ENCODE assay signal across 8 cellular contexts in the genomic region with DNA sequence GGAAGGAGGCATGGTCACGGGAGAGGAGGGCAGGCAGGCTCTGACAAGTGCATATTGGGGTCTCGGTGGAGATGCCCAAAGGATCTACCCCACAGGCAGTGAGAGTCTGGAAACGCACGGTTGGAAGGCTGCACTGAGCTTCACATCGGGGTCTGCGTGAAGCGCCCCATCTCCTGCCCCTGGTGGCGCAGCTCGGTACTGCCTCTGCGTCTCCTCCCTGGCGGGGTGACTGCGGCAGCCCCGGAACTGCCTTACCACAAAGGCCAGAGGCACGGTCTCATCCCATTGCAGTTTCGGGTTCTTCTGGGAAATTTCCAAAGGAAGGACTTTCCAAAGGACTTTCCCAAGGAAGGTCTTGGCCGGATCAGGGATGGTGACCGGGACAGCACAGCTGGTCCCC.
DNase-seq lines count a peak whose midpoint lies in the region; ATAC-seq and TF ChIP-seq lines count a peak whose summit lies in the region.

No MANE protein-coding gene starts in this region.

- ATAC-seq in WTC11 (no peak), HG03095 (IDR thresholded peaks at IDR 0.05; ENCODE audit: unreplicated experiment) (no peak)

- no peak overlapping the region for H3K4me3 Mint-ChIP-seq in WTC11

- POLR2A ChIA-PET in WTC11 (lab: Charles Lee), result no interaction called here

- H3K36me3 ChIP-seq in H7 (replicated peaks; ENCODE audit: control insufficient read depth, insufficient read depth, low read length), result no peaks in the 10 kb centered on the region

- H3K9me3 Mint-ChIP-seq in WTC11, result peaks cover 85% of the 10 kb centered on the region

- H3K27ac Mint-ChIP-seq in WTC11, result no peak overlapping the region

- TF ChIP-seq CTCF in WTC11 (IDR thresholded peaks at IDR 0.05) (no peak), fibroblast of the aortic adventitia (IDR thresholded peaks at IDR 0.05; ENCODE audit: insufficient read depth, low read length) (peak; percentile 9)

- DNase-seq in H7 (peak; percentile 92), WTC11 (ENCODE audit: low spot score) (peak; percentile 26), fibroblast of the aortic adventitia (ENCODE audit: low read depth) (no peak), NOMO-1 (lab: John Stamatoyannopoulos, UW; ENCODE audit: unreplicated experiment in 2 of 2) (no peak), DMS79 (lab: John Stamatoyannopoulos, UW) (no peak), NCI-H2029 treated with DMSO at 0.1 percent for 48 hours (lab: John Stamatoyannopoulos, UW) (no peak)
- DNase-seq in stimulated activated CD4-positive, alpha-beta T cell treated with anti-CD3 and anti-CD28 coated beads, TNF-alpha, amount 100 ng/mL, for 24 hours (ENCODE audit: low read depth in 3 of 3), result peak in 2 of 3 experiments; percentile 3 to 51

- no peaks in the 10 kb centered on the region for H3K4me1 Mint-ChIP-seq in WTC11

- H3K4me3 ChIP-seq in H7 (ENCODE audit: insufficient read depth, low read depth, low read length), result no peak overlapping the region
- no peak overlapping the region for H3K4me3 ChIP-seq in fibroblast of the aortic adventitia (ENCODE audit: low read depth, low read length)

- H3K27me3 ChIP-seq in H7 (ENCODE audit: control insufficient read depth, insufficient read depth, low read length), result no peaks in the 10 kb centered on the region; the same call in 1 of the 2 replicates

- peaks cover 16% of the 10 kb centered on the region for H3K27me3 Mint-ChIP-seq in WTC11 (ENCODE audit: low read depth)

- H3K36me3 Mint-ChIP-seq in WTC11, result peaks cover 87% of the 10 kb centered on the region

- CTCF ChIA-PET in WTC11 (lab: Charles Lee), result interaction anchor here (1.1 kb wide), 1 partner anchor 72 kb away, joined by 3 read pairs; no protein-coding TSS in a partner anchor

TF ChIP-seq in WTC11, 78 proteins besides CTCF, POLR2A, EP300 and RAD21:
- TF ChIP-seq NFATC4 (CRISPR knock-in tag; IDR thresholded peaks at IDR 0.05) (no peak), TEAD4 (CRISPR knock-in tag; IDR thresholded peaks at IDR 0.05) (no peak), TP53 (CRISPR knock-in tag; IDR thresholded peaks at IDR 0.05) (no peak), NFE2L1 (CRISPR knock-in tag; IDR thresholded peaks at IDR 0.05) (no peak), TCF7 (CRISPR knock-in tag; IDR thresholded peaks at IDR 0.05; ENCODE audit: low read depth) (no peak), CREM (CRISPR knock-in tag; IDR thresholded peaks at IDR 0.05) (no peak), ELF4 (CRISPR knock-in tag; IDR thresholded peaks at IDR 0.05; ENCODE audit: low read depth) (no peak), JUN (CRISPR knock-in tag; IDR thresholded peaks at IDR 0.05) (no peak), ZNF416 (CRISPR knock-in tag; IDR thresholded peaks at IDR 0.05) (no peak), SMAD3 (CRISPR knock-in tag; IDR thresholded peaks at IDR 0.05; ENCODE audit: borderline replicate concordance) (no peak), ZNF671 (CRISPR knock-in tag; IDR thresholded peaks at IDR 0.05) (no peak), FOXJ3 (CRISPR knock-in tag; IDR thresholded peaks at IDR 0.05; ENCODE audit: borderline replicate concordance) (no peak), ZNF396 (CRISPR knock-in tag; IDR thresholded peaks at IDR 0.05; ENCODE audit: borderline replicate concordance) (no peak)
- TF ChIP-seq, protein P1, sequence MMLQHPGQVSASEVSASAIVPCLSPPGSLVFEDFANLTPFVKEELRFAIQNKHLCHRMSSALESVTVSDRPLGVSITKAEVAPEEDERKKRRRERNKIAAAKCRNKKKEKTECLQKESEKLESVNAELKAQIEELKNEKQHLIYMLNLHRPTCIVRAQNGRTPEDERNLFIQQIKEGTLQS (CRISPR knock-in tag; conservative IDR thresholded peaks at IDR 0.05), result no peak
- TF ChIP-seq, protein P2, sequence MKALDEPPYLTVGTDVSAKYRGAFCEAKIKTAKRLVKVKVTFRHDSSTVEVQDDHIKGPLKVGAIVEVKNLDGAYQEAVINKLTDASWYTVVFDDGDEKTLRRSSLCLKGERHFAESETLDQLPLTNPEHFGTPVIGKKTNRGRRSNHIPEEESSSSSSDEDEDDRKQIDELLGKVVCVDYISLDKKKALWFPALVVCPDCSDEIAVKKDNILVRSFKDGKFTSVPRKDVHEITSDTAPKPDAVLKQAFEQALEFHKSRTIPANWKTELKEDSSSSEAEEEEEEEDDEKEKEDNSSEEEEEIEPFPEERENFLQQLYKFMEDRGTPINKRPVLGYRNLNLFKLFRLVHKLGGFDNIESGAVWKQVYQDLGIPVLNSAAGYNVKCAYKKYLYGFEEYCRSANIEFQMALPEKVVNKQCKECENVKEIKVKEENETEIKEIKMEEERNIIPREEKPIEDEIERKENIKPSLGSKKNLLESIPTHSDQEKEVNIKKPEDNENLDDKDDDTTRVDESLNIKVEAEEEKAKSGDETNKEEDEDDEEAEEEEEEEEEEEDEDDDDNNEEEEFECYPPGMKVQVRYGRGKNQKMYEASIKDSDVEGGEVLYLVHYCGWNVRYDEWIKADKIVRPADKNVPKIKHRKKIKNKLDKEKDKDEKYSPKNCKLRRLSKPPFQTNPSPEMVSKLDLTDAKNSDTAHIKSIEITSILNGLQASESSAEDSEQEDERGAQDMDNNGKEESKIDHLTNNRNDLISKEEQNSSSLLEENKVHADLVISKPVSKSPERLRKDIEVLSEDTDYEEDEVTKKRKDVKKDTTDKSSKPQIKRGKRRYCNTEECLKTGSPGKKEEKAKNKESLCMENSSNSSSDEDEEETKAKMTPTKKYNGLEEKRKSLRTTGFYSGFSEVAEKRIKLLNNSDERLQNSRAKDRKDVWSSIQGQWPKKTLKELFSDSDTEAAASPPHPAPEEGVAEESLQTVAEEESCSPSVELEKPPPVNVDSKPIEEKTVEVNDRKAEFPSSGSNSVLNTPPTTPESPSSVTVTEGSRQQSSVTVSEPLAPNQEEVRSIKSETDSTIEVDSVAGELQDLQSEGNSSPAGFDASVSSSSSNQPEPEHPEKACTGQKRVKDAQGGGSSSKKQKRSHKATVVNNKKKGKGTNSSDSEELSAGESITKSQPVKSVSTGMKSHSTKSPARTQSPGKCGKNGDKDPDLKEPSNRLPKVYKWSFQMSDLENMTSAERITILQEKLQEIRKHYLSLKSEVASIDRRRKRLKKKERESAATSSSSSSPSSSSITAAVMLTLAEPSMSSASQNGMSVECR (CRISPR knock-in tag; IDR thresholded peaks at IDR 0.05; ENCODE audit: borderline replicate concordance), result no peak
- TF ChIP-seq, protein P3, sequence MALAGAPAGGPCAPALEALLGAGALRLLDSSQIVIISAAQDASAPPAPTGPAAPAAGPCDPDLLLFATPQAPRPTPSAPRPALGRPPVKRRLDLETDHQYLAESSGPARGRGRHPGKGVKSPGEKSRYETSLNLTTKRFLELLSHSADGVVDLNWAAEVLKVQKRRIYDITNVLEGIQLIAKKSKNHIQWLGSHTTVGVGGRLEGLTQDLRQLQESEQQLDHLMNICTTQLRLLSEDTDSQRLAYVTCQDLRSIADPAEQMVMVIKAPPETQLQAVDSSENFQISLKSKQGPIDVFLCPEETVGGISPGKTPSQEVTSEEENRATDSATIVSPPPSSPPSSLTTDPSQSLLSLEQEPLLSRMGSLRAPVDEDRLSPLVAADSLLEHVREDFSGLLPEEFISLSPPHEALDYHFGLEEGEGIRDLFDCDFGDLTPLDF (CRISPR knock-in tag; IDR thresholded peaks at IDR 0.05), result no peak
- TF ChIP-seq, protein P4, sequence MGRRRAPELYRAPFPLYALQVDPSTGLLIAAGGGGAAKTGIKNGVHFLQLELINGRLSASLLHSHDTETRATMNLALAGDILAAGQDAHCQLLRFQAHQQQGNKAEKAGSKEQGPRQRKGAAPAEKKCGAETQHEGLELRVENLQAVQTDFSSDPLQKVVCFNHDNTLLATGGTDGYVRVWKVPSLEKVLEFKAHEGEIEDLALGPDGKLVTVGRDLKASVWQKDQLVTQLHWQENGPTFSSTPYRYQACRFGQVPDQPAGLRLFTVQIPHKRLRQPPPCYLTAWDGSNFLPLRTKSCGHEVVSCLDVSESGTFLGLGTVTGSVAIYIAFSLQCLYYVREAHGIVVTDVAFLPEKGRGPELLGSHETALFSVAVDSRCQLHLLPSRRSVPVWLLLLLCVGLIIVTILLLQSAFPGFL (CRISPR knock-in tag; IDR thresholded peaks at IDR 0.05; ENCODE audit: borderline replicate concordance), result no peak
- TF ChIP-seq, protein P5, sequence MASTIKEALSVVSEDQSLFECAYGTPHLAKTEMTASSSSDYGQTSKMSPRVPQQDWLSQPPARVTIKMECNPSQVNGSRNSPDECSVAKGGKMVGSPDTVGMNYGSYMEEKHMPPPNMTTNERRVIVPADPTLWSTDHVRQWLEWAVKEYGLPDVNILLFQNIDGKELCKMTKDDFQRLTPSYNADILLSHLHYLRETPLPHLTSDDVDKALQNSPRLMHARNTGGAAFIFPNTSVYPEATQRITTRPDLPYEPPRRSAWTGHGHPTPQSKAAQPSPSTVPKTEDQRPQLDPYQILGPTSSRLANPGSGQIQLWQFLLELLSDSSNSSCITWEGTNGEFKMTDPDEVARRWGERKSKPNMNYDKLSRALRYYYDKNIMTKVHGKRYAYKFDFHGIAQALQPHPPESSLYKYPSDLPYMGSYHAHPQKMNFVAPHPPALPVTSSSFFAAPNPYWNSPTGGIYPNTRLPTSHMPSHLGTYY (CRISPR knock-in tag; IDR thresholded peaks at IDR 0.05), result no peak
- TF ChIP-seq, protein P6, sequence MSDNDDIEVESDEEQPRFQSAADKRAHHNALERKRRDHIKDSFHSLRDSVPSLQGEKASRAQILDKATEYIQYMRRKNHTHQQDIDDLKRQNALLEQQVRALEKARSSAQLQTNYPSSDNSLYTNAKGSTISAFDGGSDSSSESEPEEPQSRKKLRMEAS (CRISPR knock-in tag; IDR thresholded peaks at IDR 0.05), result no peak

Comparison
In these comparisons a context has a peak if more than half of its experiments do, and no peak if none do; other contexts are left out.
1. DNase-seq: peak in H7 (single experiment), WTC11 (single experiment) and stimulated activated CD4-positive, alpha-beta T cell treated with anti-CD3 and anti-CD28 coated beads, TNF-alpha, amount 100 ng/mL, for 24 hours (2 of 3); none in fibroblast of the aortic adventitia (single experiment), NOMO-1 (0 of 2), DMS79 (single experiment) and NCI-H2029 treated with DMSO at 0.1 percent for 48 hours (single experiment).